In genomic region chr1:154974086-154974807, GRCh38 we compare ENCODE assay signal across 8 cellular contexts. TPM values are rescaled to one million over a fixed set of nuclear protein-coding genes. Genes with fewer than 3 reads are reported as not detected.
DNase-seq lines count a peak whose midpoint lies in the region; ATAC-seq lines count a peak whose summit lies in the region.

Gene CKS1B (plus strand): TSS chr1:154974681. CDS start chr1:154974746, 65 bp downstream.

- H3K27me3 Mint-ChIP-seq in memory B cell, result no peaks in the 10 kb centered on the region

- no peaks in the 10 kb centered on the region for H3K9me3 Mint-ChIP-seq in memory B cell

- peak within 1 kb of the TSS; percentile 87 for H3K9ac ChIP-seq in endocrine pancreas (ENCODE audit: control insufficient read depth, insufficient read depth, low read length)

- peaks cover 9% of the 10 kb centered on the region for H3K36me3 Mint-ChIP-seq in memory B cell

- H3K4me3 ChIP-seq in endocrine pancreas (ENCODE audit: control insufficient read depth, insufficient read depth, low read length), result peak within 1 kb of the TSS; percentile 97

- no peaks in the 10 kb centered on the region for H3K4me1 ChIP-seq in endocrine pancreas (ENCODE audit: control insufficient read depth, insufficient read depth, low read length)

- no peak within 1 kb of the TSS for H3K27ac Mint-ChIP-seq in memory B cell

- H3K36me3 ChIP-seq in endocrine pancreas (ENCODE audit: control insufficient read depth, insufficient read depth, low read length), result no peaks in the 10 kb centered on the region

- ATAC-seq in GM21360 (IDR thresholded peaks at IDR 0.05; ENCODE audit: unreplicated experiment) (peak; percentile 70), memory B cell (ENCODE audit: low read depth) (peak; percentile 81)

- no peaks in the 10 kb centered on the region for H3K27me3 ChIP-seq in endocrine pancreas (ENCODE audit: control insufficient read depth, insufficient read depth, low read length)

- peaks cover 33% of the 10 kb centered on the region for H3K4me1 Mint-ChIP-seq in memory B cell

- DNase-seq in COR-L47 (lab: John Stamatoyannopoulos, UW), result peak; percentile 99
- DNase-seq in HT-29 (ENCODE audit: low spot score), result peak; percentile 99
- DNase-seq in NK-92 treated with Interleukin-12 subunit alpha and Interleukin-12 subunit beta, amount 100 ng/mL, for 24 hours (lab: John Stamatoyannopoulos, UW), result peak; percentile 98
- DNase-seq in activated CD8-positive, alpha-beta memory T cell treated with anti-CD3 and anti-CD28 coated beads for 24 hours, result peak; percentile 92
- peak in 1 of 2 donors; percentile 96 for DNase-seq in memory B cell (ENCODE audit: low spot score in 2 of 2)
- peak; percentile 87 for DNase-seq in stimulated activated CD8-positive, alpha-beta memory T cell treated with anti-CD3 and anti-CD28 coated beads, Interleukin-12 subunit alpha, Interleukin-12 subunit beta, amount 100 ng/mL, for 24 hours (ENCODE audit: extremely low read depth)

- no peak within 1 kb of the TSS for H3K4me3 Mint-ChIP-seq in memory B cell

- H3K9me3 ChIP-seq in endocrine pancreas (ENCODE audit: control insufficient read depth, low read length), result no peaks in the 10 kb centered on the region

RNA-seq across cellular contexts. Expression of gene CKS1B, which starts in this region (rescaled TPM):
- 189 and 196 TPM in 2 replicates for total RNA-seq in HT-29 (2014; rRNA removed; shearing (Covaris generic))
